In the genomic region with DNA sequence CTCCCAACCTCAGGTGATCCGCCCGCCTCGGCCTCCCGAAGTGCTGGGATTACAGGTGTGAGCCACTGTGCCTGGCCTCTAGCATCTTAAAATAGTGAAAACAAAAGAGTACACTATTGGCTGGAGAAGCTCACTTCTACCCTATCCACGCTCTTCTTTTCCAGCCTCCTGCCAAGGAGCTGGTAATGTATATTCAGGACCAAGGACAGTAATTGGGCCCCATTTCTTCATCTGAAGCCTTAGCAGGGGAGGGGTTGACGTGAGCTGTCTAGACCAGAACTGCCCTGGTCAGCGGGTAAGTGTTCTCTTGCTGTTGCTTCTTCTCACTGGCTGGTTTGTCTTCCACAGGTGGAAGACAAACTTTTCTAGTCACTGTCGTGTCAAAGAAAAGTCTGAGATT, we compare ENCODE assay signal across 16 cellular contexts.
DNase-seq lines count a peak whose midpoint lies in the region; TF ChIP-seq lines count a peak whose summit lies in the region.
"Had no signal": no experiment of that assay in that cellular context is flagged by ENCODE, and none has a peak within 500 bp of the region (broad histone marks: within the 10 kb centered on the region; RNA-seq: fewer than 3 reads in every experiment).

No MANE protein-coding gene starts in this region.

- no peaks in the 10 kb centered on the region for H3K27me3 ChIP-seq in H7 (ENCODE audit: control insufficient read depth, insufficient read depth, low read length)
- no peaks in the 10 kb centered on the region for H3K27me3 ChIP-seq in NT2/D1 (ENCODE audit: insufficient read depth, insufficient read length)
- no peaks in the 10 kb centered on the region for H3K27me3 ChIP-seq in transverse colon
- H3K27me3 ChIP-seq: BLaER1 treated with 17β-estradiol and CSF1 and Interleukin-3, amounts not matched to agents 10 nM and 100 nM had no signal

- H3K4me1 ChIP-seq in NT2/D1 (ENCODE audit: insufficient read depth, insufficient read length) (no peaks in the 10 kb centered on the region), transverse colon (peaks cover 0 to 21% (median 4%) of the 10 kb centered on the region in 4 donors)
- H3K4me1 ChIP-seq: psoas muscle had no signal

- in situ Hi-C loops in transverse colon (cut with MboI; ENCODE audit: low pct_ligation_motif_present in 1 of 4, low pct_unique_long_range_greater_than_20kb in 1 of 4, low sequenced_read_pairs in 3 of 4), result no loop called here

- H3K4me3 Mint-ChIP-seq in activated naive CD4-positive, alpha-beta T cell treated with anti-CD3 and anti-CD28 coated beads, Interleukin-2, amount 10 ng/mL, durations not matched to agents 7 days and 5 days, result no peak overlapping the region
- H3K4me3 Mint-ChIP-seq: activated CD4-positive, alpha-beta T cell treated with anti-CD3 and anti-CD28 coated beads, Interleukin-2, amount 10 ng/mL, durations not matched to agents 24 days and 14 days; natural killer cell treated with Interleukin-12 subunit alpha and Interleukin-12 subunit beta and Interleukin-15 and Interleukin-18, amount 100 ng/mL, for 72 hours; stimulated activated naive B cell treated with anti-CD40 and anti-IgM and Interleukin-4, amounts not matched to agents 10 μg/mL and 1 μg/mL and 100 μg/mL, for 72 hours; type B pancreatic cell had no signal

- intact Hi-C loops in transverse colon (cut with DNase I; ENCODE audit: low total_unique reads), result no loop called here

- CTCF ChIA-PET in activated naive CD4-positive, alpha-beta T cell treated with anti-CD3 and anti-CD28 coated beads, Interleukin-2, amount 10 ng/mL, durations not matched to agents 7 days and 5 days (lab: Charles Lee), result interaction anchor here (0.6 to 1.6 kb wide), 2 partner anchors 45 to 267 kb away, joined by 3 read pairs; no protein-coding TSS in a partner anchor

- H3K4me3 ChIP-seq in H7 (ENCODE audit: insufficient read depth, low read depth, low read length), result no peak overlapping the region
- H3K4me3 ChIP-seq in NT2/D1 (ENCODE audit: insufficient read length, low read depth), result no peak overlapping the region
- H3K4me3 ChIP-seq in transverse colon, result no peak overlapping the region
- H3K4me3 ChIP-seq: BLaER1 treated with 17β-estradiol and CSF1 and Interleukin-3, amounts not matched to agents 10 nM and 100 nM; psoas muscle had no signal

- H3K27me3 Mint-ChIP-seq in activated naive CD4-positive, alpha-beta T cell treated with anti-CD3 and anti-CD28 coated beads, Interleukin-2, amount 10 ng/mL, durations not matched to agents 7 days and 5 days, result no peaks in the 10 kb centered on the region
- H3K27me3 Mint-ChIP-seq: type B pancreatic cell had no signal

- no peak overlapping the region for H3K9ac ChIP-seq in NT2/D1 (ENCODE audit: insufficient read length, low read depth)
- H3K9ac ChIP-seq: BLaER1 treated with 17β-estradiol and CSF1 and Interleukin-3, amounts not matched to agents 10 nM and 100 nM had no signal

- H3K9me3 ChIP-seq in NT2/D1 (ENCODE audit: insufficient read depth, low read length) (no peaks in the 10 kb centered on the region), transverse colon (no peaks in the 10 kb centered on the region)
- H3K9me3 ChIP-seq: BLaER1 treated with 17β-estradiol and CSF1 and Interleukin-3, amounts not matched to agents 10 nM and 100 nM; psoas muscle had no signal

- H3K36me3 ChIP-seq in H7 (replicated peaks; ENCODE audit: control insufficient read depth, insufficient read depth, low read length), result no peaks in the 10 kb centered on the region
- no peaks in the 10 kb centered on the region for H3K36me3 ChIP-seq in NT2/D1 (ENCODE audit: insufficient read depth, insufficient read length, low read length)
- no peaks in the 10 kb centered on the region for H3K36me3 ChIP-seq in transverse colon
- H3K36me3 ChIP-seq: BLaER1 treated with 17β-estradiol and CSF1 and Interleukin-3, amounts not matched to agents 10 nM and 100 nM had no signal

- no peak overlapping the region for H3K27ac ChIP-seq in transverse colon
- H3K27ac ChIP-seq: BLaER1 treated with 17β-estradiol and CSF1 and Interleukin-3, amounts not matched to agents 10 nM and 100 nM; psoas muscle had no signal

- no peak overlapping the region for H3K27ac Mint-ChIP-seq in activated naive CD4-positive, alpha-beta T cell treated with anti-CD3 and anti-CD28 coated beads, Interleukin-2, amount 10 ng/mL, durations not matched to agents 7 days and 5 days
- H3K27ac Mint-ChIP-seq: activated CD4-positive, alpha-beta T cell treated with anti-CD3 and anti-CD28 coated beads, Interleukin-2, amount 10 ng/mL, durations not matched to agents 24 days and 14 days; natural killer cell treated with Interleukin-12 subunit alpha and Interleukin-12 subunit beta and Interleukin-15 and Interleukin-18, amount 100 ng/mL, for 72 hours; stimulated activated naive B cell treated with anti-CD40 and anti-IgM and Interleukin-4, amounts not matched to agents 10 μg/mL and 1 μg/mL and 100 μg/mL, for 72 hours; type B pancreatic cell had no signal

- DNase-seq in H7 (peak; percentile 28), NT2/D1 (ENCODE audit: low read depth, low spot score) (peak; percentile 25), dermis blood vessel endothelial cell (peak; percentile 10), myocyte (ENCODE audit: low read depth) (peak; percentile 50), transverse colon (no peak), DMS53 (lab: John Stamatoyannopoulos, UW) (no peak), NCI-H526 treated with DMSO at 0.1 percent for 48 hours (lab: John Stamatoyannopoulos, UW) (no peak)
- no peak for DNase-seq in activated naive CD4-positive, alpha-beta T cell treated with anti-CD3 and anti-CD28 coated beads, Interleukin-2, amount 10 ng/mL, durations not matched to agents 7 days and 5 days
- DNase-seq: activated CD4-positive, alpha-beta T cell treated with anti-CD3 and anti-CD28 coated beads, Interleukin-2, amount 10 ng/mL, durations not matched to agents 24 days and 14 days; activated naive CD4-positive, alpha-beta T cell; NK-92 treated with Interleukin-12 subunit alpha and Interleukin-12 subunit beta, amount 100 ng/mL, for 24 hours; psoas muscle; stimulated activated naive B cell treated with anti-CD40 and anti-IgM and Interleukin-4, amounts not matched to agents 10 μg/mL and 1 μg/mL and 100 μg/mL, for 72 hours had no signal

- no peak for TF ChIP-seq CTCF in transverse colon (IDR thresholded peaks at IDR 0.05)

- TF ChIP-seq EP300 in transverse colon (IDR thresholded peaks at IDR 0.05; ENCODE audit: low read depth), result no peak

- H3K4me1 Mint-ChIP-seq in activated naive CD4-positive, alpha-beta T cell treated with anti-CD3 and anti-CD28 coated beads, Interleukin-2, amount 10 ng/mL, durations not matched to agents 7 days and 5 days, result peaks cover 2% of the 10 kb centered on the region

- H3K9me3 Mint-ChIP-seq in activated naive CD4-positive, alpha-beta T cell treated with anti-CD3 and anti-CD28 coated beads, Interleukin-2, amount 10 ng/mL, durations not matched to agents 7 days and 5 days, result no peaks in the 10 kb centered on the region
- H3K9me3 Mint-ChIP-seq: activated CD4-positive, alpha-beta T cell treated with anti-CD3 and anti-CD28 coated beads, Interleukin-2, amount 10 ng/mL, durations not matched to agents 24 days and 14 days; natural killer cell treated with Interleukin-12 subunit alpha and Interleukin-12 subunit beta and Interleukin-15 and Interleukin-18, amount 100 ng/mL, for 72 hours; stimulated activated naive B cell treated with anti-CD40 and anti-IgM and Interleukin-4, amounts not matched to agents 10 μg/mL and 1 μg/mL and 100 μg/mL, for 72 hours; type B pancreatic cell had no signal

- 93% methylated on average over 3 to 8 of the region's 8 CpGs for WGBS in transverse colon (ENCODE audit: low coverage in 1 of 2), 2 donors

- H3K36me3 Mint-ChIP-seq in activated naive CD4-positive, alpha-beta T cell treated with anti-CD3 and anti-CD28 coated beads, Interleukin-2, amount 10 ng/mL, durations not matched to agents 7 days and 5 days, result no peaks in the 10 kb centered on the region
- H3K36me3 Mint-ChIP-seq: natural killer cell treated with Interleukin-12 subunit alpha and Interleukin-12 subunit beta and Interleukin-15 and Interleukin-18, amount 100 ng/mL, for 72 hours; stimulated activated naive B cell treated with anti-CD40 and anti-IgM and Interleukin-4, amounts not matched to agents 10 μg/mL and 1 μg/mL and 100 μg/mL, for 72 hours; type B pancreatic cell had no signal

- no peak for TF ChIP-seq POLR2A in transverse colon (IDR thresholded peaks at IDR 0.05)

Comparison
In these comparisons a context has a peak if more than half of its experiments do, and no peak if none do; other contexts are left out.
1. DNase-seq: peak in H7 (single experiment), NT2/D1 (single experiment), dermis blood vessel endothelial cell (single experiment) and myocyte (single experiment); none in transverse colon (single experiment), DMS53 (single experiment), activated naive CD4-positive, alpha-beta T cell treated with anti-CD3 and anti-CD28 coated beads, Interleukin-2, amount 10 ng/mL, durations not matched to agents 7 days and 5 days (single experiment) and NCI-H526 treated with DMSO at 0.1 percent for 48 hours (single experiment).